17 cellular contexts compared by ENCODE assay signal in genomic region chr15:86247249-86247955, GRCh38.
"Had no signal": no experiment of that assay in that cellular context is flagged by ENCODE, and none has a peak within 500 bp of the region (broad histone marks: within the 10 kb centered on the region; RNA-seq: fewer than 3 reads in every experiment).

No MANE protein-coding gene starts in this region.

- H3K9me3 ChIP-seq: right atrium auricular region, stomach, upper lobe of left lung had no signal

- DNase-seq: activated CD4-positive, alpha-beta T cell treated with anti-CD3 and anti-CD28 coated beads for 1 hour; activated CD8-positive, alpha-beta memory T cell treated with anti-CD3 and anti-CD28 coated beads for 24 hours; activated effector memory CD4-positive, alpha-beta T cell treated with anti-CD3 and anti-CD28 coated beads, Interleukin-2, amount 50 U/mL, for 16 hours; activated T-cell treated with anti-CD3 and anti-CD28 coated beads, Interleukin-2, amount 50 U/mL, for 72 hours; effector memory CD8-positive, alpha-beta T cell; foreskin keratinocyte; glutamatergic neuron; hippocampal formation; islet precursor cell; midbrain; small intestine; stimulated activated CD4-positive, alpha-beta T cell treated with anti-CD3 and anti-CD28 coated beads, Interleukin-15, amount 100 ng/mL, for 24 hours; stimulated activated CD4-positive, alpha-beta T cell treated with anti-CD3 and anti-CD28 coated beads, Interleukin-2, amount 100 ng/mL, for 48 hours; stomach had no signal

- H3K4me1 ChIP-seq: foreskin keratinocyte, right atrium auricular region, stomach, upper lobe of left lung had no signal

- ATAC-seq: activated T-cell treated with anti-CD3 and anti-CD28 coated beads, Interleukin-2, amount 50 U/mL, for 72 hours; effector memory CD8-positive, alpha-beta T cell; foreskin keratinocyte; left lobe of liver had no signal

- H3K27me3 ChIP-seq: foreskin keratinocyte, right atrium auricular region, stomach, upper lobe of left lung had no signal

- H3K27ac ChIP-seq: foreskin keratinocyte, right atrium auricular region, stomach, upper lobe of left lung had no signal

- H3K4me3 ChIP-seq: right atrium auricular region, stomach, upper lobe of left lung had no signal

- H3K36me3 ChIP-seq: right atrium auricular region, stomach, upper lobe of left lung had no signal

- FAIRE-seq: small intestine had no signal
